26 cellular contexts compared by ENCODE assay signal in the genomic region with DNA sequence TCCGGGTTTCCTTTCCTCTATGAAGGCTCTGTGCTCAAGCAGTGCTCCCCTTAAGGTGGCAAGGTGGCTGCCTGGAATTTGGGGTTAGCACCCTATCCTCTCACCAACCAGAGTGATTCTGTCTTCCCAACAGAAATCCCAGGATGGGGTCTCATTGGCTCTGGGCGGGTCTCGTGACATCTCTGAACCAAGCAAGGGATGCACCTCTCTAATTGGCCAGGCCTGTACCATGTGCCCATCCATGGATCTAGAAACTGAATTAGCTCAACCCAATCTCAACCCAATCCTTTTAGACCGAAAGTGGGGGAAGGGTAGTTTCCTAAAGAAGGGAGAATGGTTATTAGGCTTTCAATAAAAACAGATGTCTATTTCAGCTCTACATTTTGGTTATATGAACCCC.
"Had no signal": no experiment of that assay in that cellular context is flagged by ENCODE, and none has a peak within 500 bp of the region (broad histone marks: within the 10 kb centered on the region; RNA-seq: fewer than 3 reads in every experiment).

No MANE protein-coding gene starts in this region.

- H3K27me3 ChIP-seq: esophagus squamous epithelium, gastrocnemius medialis, heart right ventricle, left lung had no signal

- H3K27ac ChIP-seq: epithelial cell of prostate, esophagus squamous epithelium, gastrocnemius medialis, heart right ventricle, left lung, lower lobe of right lung had no signal

- FAIRE-seq: endometrium, islet of Langerhans, keratinocyte had no signal

- H3K4me3 ChIP-seq: esophagus squamous epithelium, gastrocnemius medialis, heart right ventricle, left lung, lower lobe of right lung, mucosa of descending colon had no signal

- DNase-seq: cortex of kidney; effector CD8-positive, alpha-beta T cell; effector memory CD8-positive, alpha-beta T cell; endodermal cell; erythroblast; esophagus squamous epithelium; foreskin fibroblast; foreskin melanocyte; gastrocnemius medialis; glutamatergic neuron; head of caudate nucleus; heart right ventricle; hippocampal formation; left cardiac atrium; left lung; left ventricle myocardium superior; lower lobe of right lung; mesenchymal stem cell; mucosa of descending colon; naive B cell; naive thymus-derived CD8-positive, alpha-beta T cell had no signal

- H3K36me3 ChIP-seq: esophagus squamous epithelium, gastrocnemius medialis, heart right ventricle, left lung, lower lobe of right lung had no signal

- H3K4me1 ChIP-seq: esophagus squamous epithelium, gastrocnemius medialis, heart right ventricle, left lung, lower lobe of right lung had no signal

- H3K9me3 ChIP-seq: esophagus squamous epithelium, gastrocnemius medialis, heart right ventricle, left lung, lower lobe of right lung, mucosa of descending colon had no signal

- ATAC-seq: effector memory CD8-positive, alpha-beta T cell; esophagus mucosa; gastrocnemius medialis; heart right ventricle; left cardiac atrium; left lung; left ventricle myocardium superior; lower lobe of right lung; mucosa of descending colon; naive thymus-derived CD8-positive, alpha-beta T cell had no signal
